ENCODE assay signal across 7 cellular contexts in the genomic region with DNA sequence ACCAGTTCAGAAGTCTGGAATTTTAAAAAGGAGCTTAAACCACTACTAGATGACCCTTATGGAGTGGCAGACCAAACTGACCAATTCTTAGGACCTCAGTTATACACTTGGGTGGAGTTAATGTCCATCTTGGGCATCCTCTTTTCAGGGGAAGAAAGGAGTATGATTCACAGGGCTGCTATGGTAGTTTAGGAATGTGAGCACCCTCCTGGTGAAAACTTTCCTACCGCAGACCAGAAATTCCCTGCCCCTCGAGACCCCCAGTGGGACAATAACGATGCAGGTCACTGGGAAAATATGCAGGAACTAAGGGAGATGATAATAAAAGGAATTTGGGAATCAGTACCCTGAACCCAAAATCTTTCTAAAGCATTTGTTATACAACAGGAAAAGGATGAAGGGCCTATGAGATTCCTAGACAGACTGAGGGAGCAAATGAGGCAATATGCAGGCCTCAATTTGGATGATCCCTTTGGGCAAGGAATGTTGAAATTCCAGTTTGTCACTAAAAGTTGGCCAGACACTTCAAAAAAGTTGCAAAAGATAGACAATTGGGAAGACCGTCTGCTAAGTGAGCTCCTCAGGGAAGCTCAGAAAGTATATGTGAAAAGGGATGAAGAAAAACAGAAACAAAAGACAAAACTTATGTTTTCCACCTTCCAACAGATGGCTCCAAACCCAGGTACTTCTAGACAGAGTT. TPM values are rescaled to one million over a fixed set of nuclear protein-coding genes. Genes with fewer than 3 reads are reported as not detected.
DNase-seq lines count a peak whose midpoint lies in the region; ATAC-seq, FAIRE-seq and TF ChIP-seq lines count a peak whose summit lies in the region.
"Not testable (repeated sequence)": the region's sequence is repeated elsewhere in the genome, so short reads cannot be mapped to it uniquely, and the experiment has no call there.

No MANE protein-coding gene starts in this region.

- not testable (repeated sequence) for DNase-seq in Calu3; activated CD4-positive, alpha-beta memory T cell treated with anti-CD3 and anti-CD28 coated beads, Interleukin-2, amount 10 ng/mL, durations not matched to agents 7 days and 5 days; activated naive CD4-positive, alpha-beta T cell treated with anti-CD3 and anti-CD28 coated beads, Interleukin-2, amount 50 U/mL, for 72 hours (ENCODE audit: low spot score in 2 of 2); chondrocyte (ENCODE audit: low spot score); osteocyte (ENCODE audit: extremely low spot score, unreplicated experiment)
- DNase-seq in HFFc6: peak; percentile 26
- peak; percentile 24 for DNase-seq in RCC 7860 (ENCODE audit: low spot score)

- BruUV-seq in Calu3 (replicated peaks; lab: Mats Ljungman, UMichigan): not testable (repeated sequence)

- H3K36me3 Mint-ChIP-seq in Calu3 (ENCODE audit: insufficient read depth, unreplicated experiment); HFFc6 (ENCODE audit: low read depth); chondrocyte (ENCODE audit: low read depth); osteocyte (ENCODE audit: unreplicated experiment): not testable (repeated sequence)
- H3K36me3 Mint-ChIP-seq in activated CD4-positive, alpha-beta memory T cell treated with anti-CD3 and anti-CD28 coated beads, Interleukin-2, amount 10 ng/mL, durations not matched to agents 7 days and 5 days (ENCODE audit: low read depth): peaks cover 74% of the 10 kb centered on the region
- H3K36me3 Mint-ChIP-seq in activated naive CD4-positive, alpha-beta T cell treated with anti-CD3 and anti-CD28 coated beads, Interleukin-2, amount 50 U/mL, for 72 hours: peaks cover 55 to 75% of the 10 kb centered on the region in 2 donors

- POLR2A ChIA-PET in activated CD4-positive, alpha-beta memory T cell treated with anti-CD3 and anti-CD28 coated beads, Interleukin-2, amount 10 ng/mL, durations not matched to agents 7 days and 5 days (lab: Charles Lee): not testable (repeated sequence)

- H3K9me3 Mint-ChIP-seq in Calu3 (ENCODE audit: low read depth, unreplicated experiment): not testable (repeated sequence)
- H3K9me3 Mint-ChIP-seq in HFFc6: peaks cover 24% of the 10 kb centered on the region
- H3K9me3 Mint-ChIP-seq in activated CD4-positive, alpha-beta memory T cell treated with anti-CD3 and anti-CD28 coated beads, Interleukin-2, amount 10 ng/mL, durations not matched to agents 7 days and 5 days: peaks cover 68% of the 10 kb centered on the region
- H3K9me3 Mint-ChIP-seq in activated naive CD4-positive, alpha-beta T cell treated with anti-CD3 and anti-CD28 coated beads, Interleukin-2, amount 50 U/mL, for 72 hours: peaks cover 40 to 47% of the 10 kb centered on the region in 2 donors
- H3K9me3 Mint-ChIP-seq in chondrocyte (ENCODE audit: low read depth): peaks cover 18% of the 10 kb centered on the region
- peaks cover 24% of the 10 kb centered on the region for H3K9me3 Mint-ChIP-seq in osteocyte (ENCODE audit: unreplicated experiment)

- not testable (repeated sequence) for TF ChIP-seq CTCF in Calu3 (IDR thresholded peaks at IDR 0.05; ENCODE audit: unreplicated experiment); HFFc6 (IDR thresholded peaks at IDR 0.05); osteocyte (IDR thresholded peaks at IDR 0.05)
- TF ChIP-seq CTCF in chondrocyte (IDR thresholded peaks at IDR 0.05): peak; percentile 41

- not testable (repeated sequence) for H3K27me3 Mint-ChIP-seq in Calu3 (ENCODE audit: unreplicated experiment); HFFc6 (ENCODE audit: insufficient read depth); chondrocyte (ENCODE audit: low read depth); osteocyte (ENCODE audit: unreplicated experiment)
- peaks cover 12% of the 10 kb centered on the region for H3K27me3 Mint-ChIP-seq in activated CD4-positive, alpha-beta memory T cell treated with anti-CD3 and anti-CD28 coated beads, Interleukin-2, amount 10 ng/mL, durations not matched to agents 7 days and 5 days

- peak overlapping the region; percentile 42 for H3K27ac Mint-ChIP-seq in Calu3 (ENCODE audit: unreplicated experiment)
- peak overlapping the region; percentile 80 for H3K27ac Mint-ChIP-seq in HFFc6
- peak overlapping the region; percentile 67 for H3K27ac Mint-ChIP-seq in activated CD4-positive, alpha-beta memory T cell treated with anti-CD3 and anti-CD28 coated beads, Interleukin-2, amount 10 ng/mL, durations not matched to agents 7 days and 5 days
- H3K27ac Mint-ChIP-seq in activated naive CD4-positive, alpha-beta T cell treated with anti-CD3 and anti-CD28 coated beads, Interleukin-2, amount 50 U/mL, for 72 hours: peak overlapping the region; percentile 82 to 90
- peak overlapping the region; percentile 84 for H3K27ac Mint-ChIP-seq in chondrocyte (ENCODE audit: unreplicated experiment)
- peak overlapping the region; percentile 94 for H3K27ac Mint-ChIP-seq in osteocyte (ENCODE audit: unreplicated experiment)

- FAIRE-seq in RCC 7860 (lab: Jason Lieb, UNC): not testable (repeated sequence)

- intact Hi-C loops in Calu3 (cut with micrococcal nuclease; ENCODE audit: unreplicated experiment): not testable (repeated sequence)

- H3K4me3 Mint-ChIP-seq in Calu3 (ENCODE audit: low read depth, unreplicated experiment); activated CD4-positive, alpha-beta memory T cell treated with anti-CD3 and anti-CD28 coated beads, Interleukin-2, amount 10 ng/mL, durations not matched to agents 7 days and 5 days; chondrocyte (ENCODE audit: unreplicated experiment); osteocyte (ENCODE audit: unreplicated experiment): not testable (repeated sequence)
- peak overlapping the region; percentile 41; the same call in 1 of the 2 replicates for H3K4me3 Mint-ChIP-seq in HFFc6

- CTCF ChIA-PET in Calu3 (lab: Charles Lee): not testable (repeated sequence)
- CTCF ChIA-PET in activated CD4-positive, alpha-beta memory T cell treated with anti-CD3 and anti-CD28 coated beads, Interleukin-2, amount 10 ng/mL, durations not matched to agents 7 days and 5 days (lab: Charles Lee): interaction anchor here (0.7 kb wide), 1 partner anchor 64 kb away, joined by 3 read pairs; no protein-coding TSS in a partner anchor

- H3K4me1 Mint-ChIP-seq in Calu3 (ENCODE audit: low read depth, unreplicated experiment): not testable (repeated sequence)
- peaks cover 44% of the 10 kb centered on the region for H3K4me1 Mint-ChIP-seq in HFFc6 (ENCODE audit: low read depth)
- H3K4me1 Mint-ChIP-seq in activated CD4-positive, alpha-beta memory T cell treated with anti-CD3 and anti-CD28 coated beads, Interleukin-2, amount 10 ng/mL, durations not matched to agents 7 days and 5 days: peaks cover 41% of the 10 kb centered on the region
- peaks cover 24% of the 10 kb centered on the region for H3K4me1 Mint-ChIP-seq in chondrocyte (ENCODE audit: low read depth)
- H3K4me1 Mint-ChIP-seq in osteocyte (ENCODE audit: unreplicated experiment): peaks cover 23% of the 10 kb centered on the region

- not testable (repeated sequence) for ATAC-seq in activated naive CD4-positive, alpha-beta T cell treated with anti-CD3 and anti-CD28 coated beads, Interleukin-2, amount 50 U/mL, for 72 hours

RNA-seq across cellular contexts. Expression of gene ANKRD10, which starts 52.4 kb away (rescaled TPM):
- 109 and 120 TPM in 2 replicates for total RNA-seq in Calu3 (2022)
- 10 to 100 TPM; 27.1 to 37.2 (median 33.5) TPM for total RNA-seq in HFFc6 (2021; fragmentation: NEBNext Ultra II Directional; extraction: Animal tissue kit (Norgen Biotek cat#: 25700))
- total RNA-seq in activated CD4-positive, alpha-beta memory T cell treated with anti-CD3 and anti-CD28 coated beads, Interleukin-2, amount 10 ng/mL, durations not matched to agents 7 days and 5 days: 100 to 1,000 TPM; 127 to 129 TPM
- total RNA-seq in activated naive CD4-positive, alpha-beta T cell treated with anti-CD3 and anti-CD28 coated beads, Interleukin-2, amount 50 U/mL, for 72 hours: 100 to 1,000 TPM; 160 to 162 TPM
- 110 to 139 TPM (median 112 TPM) in 3 replicates for total RNA-seq in chondrocyte
- 248 and 257 TPM in 2 replicates for total RNA-seq in osteocyte

Comparison
In these comparisons a context has a peak if more than half of its experiments do, and no peak if none do; other contexts are left out.
1. H3K27ac Mint-ChIP-seq: peak in every context shown above with its lines; median percentile 94 in osteocyte; 86 in activated naive CD4-positive, alpha-beta T cell treated with anti-CD3 and anti-CD28 coated beads, Interleukin-2, amount 50 U/mL, for 72 hours; 84 in chondrocyte; 80 in HFFc6; 67 in activated CD4-positive, alpha-beta memory T cell treated with anti-CD3 and anti-CD28 coated beads, Interleukin-2, amount 10 ng/mL, durations not matched to agents 7 days and 5 days; 42 in Calu3.